Comparison of ENCODE assay signal across 8 cellular contexts in the genomic region with DNA sequence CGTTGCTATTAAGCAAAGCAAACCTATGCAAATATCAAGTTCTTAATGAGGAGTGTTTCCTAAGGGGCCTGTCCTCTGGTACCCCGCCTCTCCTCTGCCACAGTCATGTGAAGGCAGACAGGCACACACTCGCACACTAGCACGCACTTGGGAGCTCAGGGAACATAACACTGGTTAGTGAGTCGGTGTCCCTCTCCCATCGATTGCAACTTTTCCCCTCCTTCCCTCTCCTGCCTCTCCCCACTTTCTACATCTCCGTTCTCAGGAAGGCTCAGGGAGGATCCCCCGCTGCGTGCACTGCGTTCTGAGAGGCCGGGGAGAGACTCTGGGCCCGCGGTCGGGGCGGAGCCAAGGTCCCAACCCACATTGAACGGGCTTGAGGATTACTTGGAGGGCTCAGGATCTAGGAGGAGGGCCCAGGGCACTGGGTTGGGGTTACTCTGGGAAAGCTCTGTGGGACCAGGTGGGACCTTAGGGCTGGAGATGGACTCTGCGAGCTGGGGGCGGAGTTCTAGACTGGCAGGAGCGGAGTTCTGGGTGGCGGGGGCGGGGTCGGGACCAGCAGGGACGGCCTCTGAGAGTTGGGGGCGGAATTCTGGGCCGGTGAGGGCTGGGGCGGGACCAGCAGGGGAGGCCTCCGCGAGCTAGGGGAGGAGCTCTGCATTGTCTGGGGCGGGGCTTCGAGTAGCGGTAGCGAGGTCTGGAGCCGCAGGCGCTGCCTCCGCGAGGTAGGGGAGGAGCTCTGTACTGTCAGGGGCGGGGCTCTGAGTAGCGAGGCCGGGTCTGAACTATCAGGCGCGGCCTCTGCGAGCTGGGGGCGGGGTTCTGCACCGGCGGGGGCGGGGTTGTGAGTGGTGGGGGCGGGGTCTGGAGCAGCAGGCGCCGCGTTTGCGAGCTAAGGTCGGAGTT. TPM values are rescaled to one million over a fixed set of nuclear protein-coding genes. Genes with fewer than 3 reads are reported as not detected.
DNase-seq lines count a peak whose midpoint lies in the region; ATAC-seq and TF ChIP-seq lines count a peak whose summit lies in the region.

No MANE protein-coding gene starts in this region.

- H3K79me2 ChIP-seq in OCI-LY1 (ENCODE audit: insufficient read depth, low read length): 0 out of 2 replicates have a peak, but pooled peaks cover 9% of the 10 kb centered on the region

- no peaks in the 10 kb centered on the region for H3K9me3 ChIP-seq in OCI-LY1 (ENCODE audit: low read length)
- H3K9me3 ChIP-seq in mononuclear cell (ENCODE audit: low read depth, low read length): no peaks in the 10 kb centered on the region

- H4K20me1 ChIP-seq in OCI-LY1 (ENCODE audit: insufficient read depth, low read length): no peaks in the 10 kb centered on the region

- peak; percentile 91 for ATAC-seq in GM21529 (IDR thresholded peaks at IDR 0.05; ENCODE audit: unreplicated experiment)

- no peaks in the 10 kb centered on the region for H3F3A ChIP-seq in OCI-LY1 (ENCODE audit: insufficient read depth, low read length)

- H3K9me2 ChIP-seq in OCI-LY1 (ENCODE audit: low read depth, low read length): no peaks in the 10 kb centered on the region

- peak overlapping the region; percentile 91 for H3K9ac ChIP-seq in OCI-LY1 (ENCODE audit: low read length)

- H3K4me1 ChIP-seq in OCI-LY1 (ENCODE audit: insufficient read depth, low read length, severe bottlenecking) (peaks cover 37% of the 10 kb centered on the region), mononuclear cell (ENCODE audit: insufficient read depth, low read length) (peaks cover 36% of the 10 kb centered on the region)

- peak overlapping the region; percentile 1 for H3K27ac ChIP-seq in OCI-LY1 (ENCODE audit: low read depth, low read length, poor library complexity, severe bottlenecking)

- no peak for TF ChIP-seq CTCF in OCI-LY1 (IDR thresholded peaks at IDR 0.05; ENCODE audit: low read length)
- TF ChIP-seq CTCF in epithelial cell of esophagus (IDR thresholded peaks at IDR 0.05; ENCODE audit: insufficient read depth, low read depth, low read length, missing control alignments): no peak

- peak overlapping the region; percentile 81 for H3K4me2 ChIP-seq in OCI-LY1 (ENCODE audit: low read length)

- peak overlapping the region; percentile 9; the same call in 1 of the 2 replicates for H2AFZ ChIP-seq in OCI-LY1 (ENCODE audit: low read length)

- DNase-seq in DMS 273 treated with DMSO at 0.1 percent for 48 hours (lab: John Stamatoyannopoulos, UW): peak; percentile 91
- DNase-seq in HuH-7.5 (ENCODE audit: low spot score): peak; percentile 69
- peak; percentile 97 for DNase-seq in activated T-cell treated with anti-CD3 and anti-CD28 coated beads for 1 hour (ENCODE audit: low read depth)
- DNase-seq in epithelial cell of esophagus (ENCODE audit: low read depth): peak; percentile 99
- peak; percentile 94 to 98 for DNase-seq in stimulated activated CD8-positive, alpha-beta memory T cell treated with anti-CD3 and anti-CD28 coated beads, Interleukin-2, amount 100 ng/mL, for 48 hours (ENCODE audit: low read depth in 2 of 2)

- H3K27me3 ChIP-seq in OCI-LY1 (ENCODE audit: insufficient read depth, low read length) (no peaks in the 10 kb centered on the region), mononuclear cell (ENCODE audit: insufficient read depth, low read length) (peaks cover 5% of the 10 kb centered on the region)

- H3K4me3 ChIP-seq in OCI-LY1 (ENCODE audit: low read depth, low read length, poor library complexity, severe bottlenecking) (peak overlapping the region; percentile 91), epithelial cell of esophagus (ENCODE audit: low read length) (peak overlapping the region; percentile 59), mononuclear cell (ENCODE audit: low read length) (peak overlapping the region; percentile 79)

- H3K36me3 ChIP-seq in OCI-LY1 (ENCODE audit: insufficient read depth, low read length): no peaks in the 10 kb centered on the region

RNA-seq across cellular contexts. Expression of gene LEPR, which starts 0.5 kb away (rescaled TPM):
- 5.2 TPM for total RNA-seq in mononuclear cell

RNA-seq across cellular contexts. Expression of gene LEPROT, which starts 0.5 kb away (rescaled TPM):
- 36.8 TPM for total RNA-seq in mononuclear cell

Comparison
In these comparisons a context has a peak if more than half of its experiments do, and no peak if none do; other contexts are left out.
1. Peak in every context shown above with its lines: DNase-seq, ATAC-seq, H3K4me3 ChIP-seq and H3K27ac ChIP-seq.